In the genomic region with DNA sequence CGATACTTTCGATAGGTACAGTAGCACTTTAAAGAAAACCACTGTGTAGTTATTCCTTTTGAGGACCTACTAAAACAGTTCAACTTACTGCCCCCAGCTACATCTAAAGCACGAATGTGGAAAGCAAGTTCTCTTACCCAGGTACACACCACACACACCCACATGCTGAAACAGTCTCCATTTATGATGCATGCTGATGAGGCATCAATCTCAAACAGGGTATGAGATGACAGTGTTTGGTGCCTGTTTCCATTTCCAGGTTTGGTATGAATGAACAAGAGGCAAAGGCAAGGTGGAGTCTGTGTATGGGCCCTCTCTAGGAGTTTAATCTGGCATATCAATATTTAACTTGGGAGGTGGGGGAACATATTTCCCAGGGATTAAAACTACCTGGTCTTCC, we compare ENCODE assay signal across 30 cellular contexts.
"Had no signal": no experiment of that assay in that cellular context is flagged by ENCODE, and none has a peak within 500 bp of the region (broad histone marks: within the 10 kb centered on the region; RNA-seq: fewer than 3 reads in every experiment).

No MANE protein-coding gene starts in this region.

- FAIRE-seq: endothelial cell of umbilical vein, islet of Langerhans, small intestine had no signal

- ATAC-seq: foreskin keratinocyte; gastroesophageal sphincter; heart left ventricle; left lung; naive thymus-derived CD4-positive, alpha-beta T cell; right lobe of liver; stimulated activated memory B cell treated with anti-CD40 and anti-IgM and Interleukin-4, amounts not matched to agents 10 μg/mL and 1 μg/mL and 100 μg/mL, for 72 hours; stimulated activated naive CD8-positive, alpha-beta T cell treated with anti-CD3 and anti-CD28 coated beads, Interleukin-15, Interleukin-2, amounts not matched to agents 100 U/mL and 50 U/mL, for 24 hours had no signal

- H3K9me3 Mint-ChIP-seq: stimulated activated memory B cell treated with anti-CD40 and anti-IgM and Interleukin-4, amounts not matched to agents 10 μg/mL and 1 μg/mL and 100 μg/mL, for 72 hours had no signal

- H3K27ac ChIP-seq: colonic mucosa, esophagus muscularis mucosa, foreskin keratinocyte, gastroesophageal sphincter, heart left ventricle, hepatocyte, left lung, neural progenitor cell, parathyroid adenoma, right lobe of liver, testis, tibial artery had no signal

- H3K4me3 Mint-ChIP-seq: dendritic cell treated with granulocyte-macrophage colony-stimulating factor and Interleukin-4, amounts not matched to agents 40 ng/mL and 50 ng/mL, for 4 days; endodermal cell; naive thymus-derived CD4-positive, alpha-beta T cell; nephron; neural progenitor cell; stimulated activated memory B cell treated with anti-CD40 and anti-IgM and Interleukin-4, amounts not matched to agents 10 μg/mL and 1 μg/mL and 100 μg/mL, for 72 hours; type B pancreatic cell had no signal

- H3K4me1 Mint-ChIP-seq: endodermal cell; nephron; neural progenitor cell; stimulated activated memory B cell treated with anti-CD40 and anti-IgM and Interleukin-4, amounts not matched to agents 10 μg/mL and 1 μg/mL and 100 μg/mL, for 72 hours had no signal

- H3K27me3 Mint-ChIP-seq: dendritic cell treated with granulocyte-macrophage colony-stimulating factor and Interleukin-4, amounts not matched to agents 40 ng/mL and 50 ng/mL, for 4 days; naive thymus-derived CD4-positive, alpha-beta T cell; progenitor cell of endocrine pancreas; stimulated activated memory B cell treated with anti-CD40 and anti-IgM and Interleukin-4, amounts not matched to agents 10 μg/mL and 1 μg/mL and 100 μg/mL, for 72 hours; type B pancreatic cell had no signal

- H3K9me3 ChIP-seq: colonic mucosa, esophagus muscularis mucosa, testis had no signal

- H2AFZ ChIP-seq: hepatocyte, neural progenitor cell, parathyroid adenoma had no signal

- H3K9ac ChIP-seq: neural progenitor cell, parathyroid adenoma had no signal

- H3K27me3 ChIP-seq: colonic mucosa, esophagus muscularis mucosa, foreskin keratinocyte, gastroesophageal sphincter, heart left ventricle, hepatocyte, left lung, neural progenitor cell, right lobe of liver, testis, tibial artery had no signal

- DNase-seq: colonic mucosa; effector CD8-positive, alpha-beta T cell; endodermal cell; foreskin keratinocyte; heart left ventricle; left cardiac atrium; left lung; mesendoderm; midbrain; naive thymus-derived CD4-positive, alpha-beta T cell; right lobe of liver; small intestine; stimulated activated CD4-positive, alpha-beta T cell treated with anti-CD3 and anti-CD28 coated beads, Interleukin-2, amount 100 ng/mL, for 24 hours; stimulated activated CD4-positive, alpha-beta T cell treated with anti-CD3 and anti-CD28 coated beads, Interleukin-4, amount 100 ng/mL, for 24 hours; stimulated activated naive CD8-positive, alpha-beta T cell treated with anti-CD3 and anti-CD28 coated beads, Interleukin-15, Interleukin-2, amounts not matched to agents 100 U/mL and 50 U/mL, for 24 hours; substantia nigra; testis; tibial artery had no signal

- H3K27ac Mint-ChIP-seq: dendritic cell treated with granulocyte-macrophage colony-stimulating factor and Interleukin-4, amounts not matched to agents 40 ng/mL and 50 ng/mL, for 4 days; endodermal cell; naive thymus-derived CD4-positive, alpha-beta T cell; nephron; neural progenitor cell; progenitor cell of endocrine pancreas; stimulated activated memory B cell treated with anti-CD40 and anti-IgM and Interleukin-4, amounts not matched to agents 10 μg/mL and 1 μg/mL and 100 μg/mL, for 72 hours; type B pancreatic cell had no signal

- H3K4me3 ChIP-seq: colonic mucosa, esophagus muscularis mucosa, gastroesophageal sphincter, heart left ventricle, hepatocyte, left lung, neural progenitor cell, right lobe of liver, testis, tibial artery had no signal

- H3K4me1 ChIP-seq: colonic mucosa, esophagus muscularis mucosa, gastroesophageal sphincter, left lung, neural progenitor cell, right lobe of liver, testis, tibial artery had no signal

- H3K4me2 ChIP-seq: hepatocyte, neural progenitor cell had no signal
